22 cellular contexts compared by ENCODE assay signal in genomic region chr15:65130941-65131340, GRCh38. TPM values are rescaled to one million over a fixed set of nuclear protein-coding genes. Genes with fewer than 3 reads are reported as not detected.
DNase-seq lines count a peak whose midpoint lies in the region; ATAC-seq and TF ChIP-seq lines count a peak whose summit lies in the region.
"Had no signal": no experiment of that assay in that cellular context is flagged by ENCODE, and none has a peak within 500 bp of the region (broad histone marks: within the 10 kb centered on the region; RNA-seq: fewer than 3 reads in every experiment).

No MANE protein-coding gene starts in this region.

- no peak for TF ChIP-seq CTCF in natural killer cell (IDR thresholded peaks at IDR 0.05)
- no peak for TF ChIP-seq CTCF in foreskin keratinocyte (conservative IDR thresholded peaks at IDR 0.05)
- TF ChIP-seq CTCF in right atrium auricular region (IDR thresholded peaks at IDR 0.05), result no peak

- H3K4me1 ChIP-seq in foreskin keratinocyte (peaks cover 4% of the 10 kb centered on the region), right atrium auricular region (peaks cover 0 to 28% of the 10 kb centered on the region in 2 donors)
- H3K4me1 ChIP-seq: SJCRH30 had no signal

- no peaks in the 10 kb centered on the region for H3K9me3 ChIP-seq in right atrium auricular region
- H3K9me3 ChIP-seq: adrenal gland, ovary, SJCRH30, uterus had no signal

- no peak overlapping the region for H3K4me3 ChIP-seq in right atrium auricular region
- H3K4me3 ChIP-seq: adrenal gland, ovary, SJCRH30, skin epidermis, uterus had no signal

- intact Hi-C loops in natural killer cell (cut with micrococcal nuclease), result loop anchor here (10.0 kb wide), 1 partner anchor 54 kb away; the partner anchor contains the start of gene CLPX

- H3K36me3 Mint-ChIP-seq in natural killer cell, result peaks cover 7% of the 10 kb centered on the region
- H3K36me3 Mint-ChIP-seq in natural killer cell treated with Interleukin-12 subunit alpha and Interleukin-12 subunit beta and Interleukin-15 and Interleukin-18, amount 100 ng/mL, for 72 hours, result peaks cover 16% of the 10 kb centered on the region

- DNase-seq in natural killer cell (no peak), NAMALWA (ENCODE audit: low spot score) (peak; percentile 26), foreskin keratinocyte (peak in 1 of 2 donors; percentile 8), epidermal melanocyte (ENCODE audit: insufficient read length, low spot score) (no peak), right atrium auricular region (ENCODE audit: low spot score) (no peak)
- DNase-seq in natural killer cell treated with Interleukin-12 subunit alpha and Interleukin-12 subunit beta and Interleukin-15 and Interleukin-18, amount 100 ng/mL, for 72 hours (ENCODE audit: low spot score), result no peak
- DNase-seq: activated CD8-positive, alpha-beta memory T cell treated with anti-CD3 and anti-CD28 coated beads, Interleukin-2, amount 50 U/mL, for 48 hours; adrenal gland; C1 segment of cervical spinal cord; EL; KBM-7; NCI-H1417; NCI-H345; ovary; SJCRH30; stimulated activated naive CD8-positive, alpha-beta T cell treated with anti-CD3 and anti-CD28 coated beads, Interleukin-15, amount 100 ng/mL, for 72 hours; uterus had no signal

- H3K27ac Mint-ChIP-seq in natural killer cell, result no peak overlapping the region
- H3K27ac Mint-ChIP-seq in natural killer cell treated with Interleukin-12 subunit alpha and Interleukin-12 subunit beta and Interleukin-15 and Interleukin-18, amount 100 ng/mL, for 72 hours, result no peak overlapping the region
- H3K27ac Mint-ChIP-seq: stimulated activated naive CD8-positive, alpha-beta T cell treated with anti-CD3 and anti-CD28 coated beads, Interleukin-15, amount 100 ng/mL, for 72 hours had no signal

- ATAC-seq in natural killer cell (no peak), foreskin keratinocyte (peak; percentile 13), HG02798 (IDR thresholded peaks at IDR 0.05; ENCODE audit: poor library complexity, unreplicated experiment) (no peak)
- no peak for ATAC-seq in natural killer cell treated with Interleukin-12 subunit alpha and Interleukin-12 subunit beta and Interleukin-15 and Interleukin-18, amount 100 ng/mL, for 72 hours
- ATAC-seq: stimulated activated naive CD8-positive, alpha-beta T cell treated with anti-CD3 and anti-CD28 coated beads, Interleukin-15, amount 100 ng/mL, for 72 hours had no signal

- no peaks in the 10 kb centered on the region for H3K27me3 Mint-ChIP-seq in natural killer cell (ENCODE audit: low read depth in 2 of 2)
- no peaks in the 10 kb centered on the region for H3K27me3 Mint-ChIP-seq in natural killer cell treated with Interleukin-12 subunit alpha and Interleukin-12 subunit beta and Interleukin-15 and Interleukin-18, amount 100 ng/mL, for 72 hours
- H3K27me3 Mint-ChIP-seq: stimulated activated naive CD8-positive, alpha-beta T cell treated with anti-CD3 and anti-CD28 coated beads, Interleukin-15, amount 100 ng/mL, for 72 hours had no signal

- peaks cover 32% of the 10 kb centered on the region for H3K36me3 ChIP-seq in right atrium auricular region
- H3K36me3 ChIP-seq: ovary, uterus had no signal

- no peaks in the 10 kb centered on the region for H3K9me3 Mint-ChIP-seq in natural killer cell
- no peaks in the 10 kb centered on the region for H3K9me3 Mint-ChIP-seq in natural killer cell treated with Interleukin-12 subunit alpha and Interleukin-12 subunit beta and Interleukin-15 and Interleukin-18, amount 100 ng/mL, for 72 hours
- H3K9me3 Mint-ChIP-seq: stimulated activated naive CD8-positive, alpha-beta T cell treated with anti-CD3 and anti-CD28 coated beads, Interleukin-15, amount 100 ng/mL, for 72 hours had no signal

- no peaks in the 10 kb centered on the region for H3K27me3 ChIP-seq in foreskin keratinocyte
- no peaks in the 10 kb centered on the region for H3K27me3 ChIP-seq in right atrium auricular region
- H3K27me3 ChIP-seq: adrenal gland, ovary, SJCRH30, uterus had no signal

- H3K27ac ChIP-seq in foreskin keratinocyte (no peak overlapping the region), right atrium auricular region (no peak overlapping the region)
- H3K27ac ChIP-seq: adrenal gland, ovary, SJCRH30, skin epidermis, uterus had no signal

- H3K4me1 Mint-ChIP-seq in natural killer cell, result peaks cover 36 to 45% of the 10 kb centered on the region in 2 donors
- H3K4me1 Mint-ChIP-seq in natural killer cell treated with Interleukin-12 subunit alpha and Interleukin-12 subunit beta and Interleukin-15 and Interleukin-18, amount 100 ng/mL, for 72 hours (ENCODE audit: low read depth in 2 of 2), result peaks cover 21 to 28% of the 10 kb centered on the region in 2 donors

- H3K4me3 Mint-ChIP-seq in natural killer cell, result peak overlapping the region; percentile 4
- H3K4me3 Mint-ChIP-seq in natural killer cell treated with Interleukin-12 subunit alpha and Interleukin-12 subunit beta and Interleukin-15 and Interleukin-18, amount 100 ng/mL, for 72 hours, result no peak overlapping the region

RNA-seq across cellular contexts. Expression of gene PDCD7, which starts 2.7 kb away (rescaled TPM):
- total RNA-seq in natural killer cell, result 10 to 100 TPM; 19.1 to 33.9 (median 26.7) TPM
- 10 to 100 TPM; 30.3 to 41.2 TPM for total RNA-seq in natural killer cell treated with Interleukin-12 subunit alpha and Interleukin-12 subunit beta and Interleukin-15 and Interleukin-18, amount 100 ng/mL, for 72 hours
- total RNA-seq in foreskin keratinocyte, result 18.5 and 20.9 TPM in 2 replicates
- 11.7 and 15.6 TPM in 2 replicates for polyA plus RNA-seq in foreskin keratinocyte
- 10 to 100 TPM in 1 of 2 donors, 1 to 10 TPM in 1; 8.9 to 13.3 TPM for total RNA-seq in right atrium auricular region

RNA-seq across cellular contexts. Expression of gene UBAP1L, which starts 15.9 kb away (rescaled TPM):
- 1 to 10 TPM; 4.3 to 8.0 (median 7.5) TPM for total RNA-seq in natural killer cell
- 10 to 100 TPM in 1 of 2 donors, 1 to 10 TPM in 1; 5.7 to 14.2 TPM for total RNA-seq in natural killer cell treated with Interleukin-12 subunit alpha and Interleukin-12 subunit beta and Interleukin-15 and Interleukin-18, amount 100 ng/mL, for 72 hours
- 0.49 and 0.88 TPM in 2 replicates for total RNA-seq in foreskin keratinocyte
- 0.23 and 0.27 TPM in 2 replicates for polyA plus RNA-seq in foreskin keratinocyte
- 1 to 10 TPM in 1 of 2 donors, under 1 TPM in 1; 0.48 to 1.1 TPM for total RNA-seq in right atrium auricular region

RNA-seq across cellular contexts. Expression of gene CLPX, which starts 54.2 kb away (rescaled TPM):
- total RNA-seq in natural killer cell, result 10 to 100 TPM; 35.4 to 39.9 (median 38.2) TPM
- total RNA-seq in natural killer cell treated with Interleukin-12 subunit alpha and Interleukin-12 subunit beta and Interleukin-15 and Interleukin-18, amount 100 ng/mL, for 72 hours, result 10 to 100 TPM; 39.0 to 63.5 TPM
- 39.9 and 43.6 TPM in 2 replicates for total RNA-seq in foreskin keratinocyte
- polyA plus RNA-seq in foreskin keratinocyte, result 11.3 and 13.6 TPM in 2 replicates
- total RNA-seq in right atrium auricular region, result 10 to 100 TPM; 28.8 to 39.5 TPM

RNA-seq across cellular contexts. Expression of gene KBTBD13, which starts 54.4 kb away (rescaled TPM):
- total RNA-seq in natural killer cell (not detected), foreskin keratinocyte (not detected in 2 replicates), right atrium auricular region (1 to 10 TPM; 2.6 to 4.4 TPM)
- not detected for total RNA-seq in natural killer cell treated with Interleukin-12 subunit alpha and Interleukin-12 subunit beta and Interleukin-15 and Interleukin-18, amount 100 ng/mL, for 72 hours
- not detected in 2 replicates for polyA plus RNA-seq in foreskin keratinocyte
- total RNA-seq: adrenal gland, epithelial cell of proximal tubule, glomerular endothelial cell, mesenteric fat pad had no signal
- polyA plus RNA-seq: adrenal gland had no signal
